ENCODE assay signal across 28 cellular contexts in the genomic region with DNA sequence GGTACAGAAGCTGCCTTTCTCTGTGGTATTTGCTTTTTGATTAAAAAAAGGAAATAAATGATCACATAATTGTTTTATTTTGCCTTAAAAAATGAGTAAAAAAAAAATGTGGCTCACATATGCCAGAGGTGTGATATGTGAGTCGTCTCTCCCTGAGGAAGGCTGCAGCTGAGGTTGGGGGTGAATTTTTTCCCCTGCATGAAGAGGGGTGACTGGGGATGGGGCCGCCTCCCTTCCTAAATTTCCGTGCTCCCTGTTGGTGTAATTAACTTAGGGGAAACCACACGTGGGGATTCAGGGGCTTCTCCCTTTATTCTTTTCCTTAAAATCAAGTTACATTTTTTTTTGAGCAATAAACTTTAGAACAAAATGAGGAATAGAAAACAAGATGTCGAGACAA. TPM values are rescaled to one million over a fixed set of nuclear protein-coding genes. Genes with fewer than 3 reads are reported as not detected.
"Had no signal": no experiment of that assay in that cellular context is flagged by ENCODE, and none has a peak within 500 bp of the region (broad histone marks: within the 10 kb centered on the region; RNA-seq: fewer than 3 reads in every experiment).

No MANE protein-coding gene starts in this region.

- H3K9ac ChIP-seq: KMS-11 had no signal

- H3K4me3 ChIP-seq: MG63 had no signal

- H3K27me3 ChIP-seq: MG63 had no signal

- DNase-seq: Karpas-422, Kasumi-1, KG1, MG63, MM.1S, NCI-H1048, NCI-H1092, NCI-H1092 treated with DMSO at 0.1 percent for 48 hours, NCI-H1417 treated with DMSO at 0.1 percent for 48 hours, NCI-H1436, NCI-H1436 treated with DMSO at 0.1 percent for 48 hours, NCI-H1694, NCI-H1694 treated with DMSO at 0.1 percent for 48 hours, NCI-H187, NCI-H187 treated with DMSO at 0.1 percent for 48 hours, NCI-H1930, NCI-H2029, NCI-H2029 treated with DMSO at 0.1 percent for 48 hours, NCI-H2081, NCI-H2081 treated with DMSO at 0.1 percent for 48 hours, NCI-H2107, NCI-H2171, NCI-H2227 treated with DMSO at 0.1 percent for 48 hours, NCI-H226, NCI-H446, NCI-H446 treated with DMSO at 0.1 percent for 48 hours had no signal

- H3K36me3 ChIP-seq: MG63 had no signal

- H3K4me2 ChIP-seq: KMS-11 had no signal

- H3K27ac ChIP-seq: KMS-11 had no signal

RNA-seq across cellular contexts. Expression of gene MGMT, which starts 35.4 kb away (rescaled TPM):
- total RNA-seq: M059J had no signal
